ENCODE assay signal across 26 cellular contexts in the genomic region with DNA sequence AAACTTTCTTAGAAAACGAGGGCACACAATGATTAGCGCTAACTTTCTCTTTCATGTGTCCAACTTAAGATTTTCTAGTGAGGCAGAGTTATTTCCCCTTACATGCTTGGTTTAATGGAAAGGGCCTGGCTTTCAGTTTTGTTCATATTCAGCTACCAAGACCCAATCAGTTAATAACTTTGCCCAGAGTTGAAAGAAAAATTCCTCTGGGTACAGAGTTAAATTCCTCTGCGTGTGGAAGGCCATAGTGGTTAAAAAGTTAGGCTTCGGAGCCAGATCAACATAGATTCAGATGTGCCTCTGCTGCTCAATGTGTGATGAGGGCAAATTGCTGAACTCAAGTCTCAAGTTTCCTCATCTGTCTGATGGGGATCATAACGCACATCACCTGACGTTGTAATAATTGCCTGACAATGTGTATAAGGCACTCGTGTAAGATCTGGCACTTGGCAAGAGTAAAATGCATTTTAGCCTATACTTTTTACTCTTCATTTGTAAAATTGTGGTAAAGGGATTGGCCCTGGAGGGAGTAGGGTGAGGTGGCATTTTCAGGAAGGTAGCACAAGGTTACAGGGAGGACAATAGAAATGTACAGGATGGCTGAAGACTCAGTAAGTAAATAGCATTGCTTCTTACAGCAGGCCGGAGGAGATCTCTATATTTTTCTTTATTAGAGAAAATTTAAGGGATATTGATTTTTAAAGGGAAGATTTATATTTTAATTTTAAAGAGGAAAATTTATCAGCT.
A peak's percentile ranks its signal among the peaks of the same experiment; 100 is the strongest.
DNase-seq lines count a peak whose midpoint lies in the region; TF ChIP-seq lines count a peak whose summit lies in the region.
"Had no signal": no experiment of that assay in that cellular context is flagged by ENCODE, and none has a peak within 500 bp of the region (broad histone marks: within the 10 kb centered on the region; RNA-seq: fewer than 3 reads in every experiment).

No MANE protein-coding gene starts in this region.

- peaks cover 67% of the 10 kb centered on the region for H3K4me1 ChIP-seq in ACC112 (ENCODE audit: control insufficient read depth, insufficient read depth, low read length, unreplicated experiment)
- H3K4me1 ChIP-seq in osteoblast (ENCODE audit: insufficient read depth, low read length) = peaks cover 73% of the 10 kb centered on the region
- H3K4me1 ChIP-seq in Peyer's patch = no peaks in the 10 kb centered on the region

- peak overlapping the region; percentile 60 for H3K4me3 ChIP-seq in ACC112 (ENCODE audit: low read depth, low read length)
- no peak overlapping the region for H3K4me3 ChIP-seq in astrocyte of the spinal cord (ENCODE audit: low read depth, low read length)
- no peak overlapping the region for H3K4me3 ChIP-seq in osteoblast (ENCODE audit: insufficient read depth, low read length)
- no peak overlapping the region for H3K4me3 ChIP-seq in Peyer's patch
- H3K4me3 ChIP-seq: BLaER1, heart right ventricle, neural progenitor cell, right atrium auricular region had no signal

- peaks cover 4% of the 10 kb centered on the region for H4K20me1 ChIP-seq in osteoblast (ENCODE audit: insufficient read depth, low read length)
- H4K20me1 ChIP-seq: BLaER1 had no signal

- H3K36me3 ChIP-seq in ACC112 (ENCODE audit: insufficient read depth, low read length) (no peaks in the 10 kb centered on the region), osteoblast (ENCODE audit: insufficient read depth, low read length) (no peaks in the 10 kb centered on the region), Peyer's patch (no peaks in the 10 kb centered on the region)
- H3K36me3 ChIP-seq: BLaER1, heart right ventricle, neural progenitor cell, right atrium auricular region had no signal

- TF ChIP-seq CTCF in astrocyte of the spinal cord (IDR thresholded peaks at IDR 0.05; ENCODE audit: low read depth, low read length) (no peak), osteoblast (IDR thresholded peaks at IDR 0.05; ENCODE audit: extremely low read depth, low read depth, low read length) (no peak), HFFc6 (IDR thresholded peaks at IDR 0.05) (no peak), Peyer's patch (IDR thresholded peaks at IDR 0.05) (no peak)

- H3K27ac ChIP-seq in ACC112 (ENCODE audit: low read depth, low read length) = peak overlapping the region; percentile 68
- H3K27ac ChIP-seq in osteoblast (ENCODE audit: low read depth, low read length) = peak overlapping the region; percentile 80
- no peak overlapping the region for H3K27ac ChIP-seq in Peyer's patch
- H3K27ac ChIP-seq: BLaER1, foreskin keratinocyte, heart right ventricle, KMS-11, neural progenitor cell, right atrium auricular region had no signal

- H3K79me2 ChIP-seq in ACC112 (ENCODE audit: control insufficient read depth, insufficient read depth, low read length, unreplicated experiment) (peaks cover 11% of the 10 kb centered on the region), osteoblast (ENCODE audit: insufficient read depth, low read length) (peaks cover 55% of the 10 kb centered on the region)

- H2AFZ ChIP-seq in ACC112 (ENCODE audit: low read length, unreplicated experiment) (peak overlapping the region; percentile 63), osteoblast (ENCODE audit: low read length) (no peak overlapping the region)
- H2AFZ ChIP-seq: neural progenitor cell had no signal

- H3K4me1 Mint-ChIP-seq in HFFc6 (ENCODE audit: low read depth) = peaks cover 78% of the 10 kb centered on the region

- H3K9me3 Mint-ChIP-seq in HFFc6 = no peaks in the 10 kb centered on the region
- H3K9me3 Mint-ChIP-seq: activated T-cell treated with anti-CD3 and anti-CD28 coated beads, Interleukin-2, amount 50 U/mL, for 72 hours; effector memory CD8-positive, alpha-beta T cell; neural progenitor cell; stimulated activated naive B cell treated with anti-CD40 and anti-IgM and Interleukin-4, amounts not matched to agents 10 μg/mL and 1 μg/mL and 100 μg/mL, for 72 hours; T-helper 2 cell treated with Interferon-gamma antibody and Interleukin-4, amounts not matched to agents 5 μg/mL and 100 μg/mL, for 36 hours had no signal

- peak overlapping the region; percentile 63 for H3K4me2 ChIP-seq in osteoblast (ENCODE audit: insufficient read depth, low read length)
- H3K4me2 ChIP-seq: BLaER1, KMS-11, neural progenitor cell had no signal

- H3K4me3 Mint-ChIP-seq in HFFc6 = no peak overlapping the region
- H3K4me3 Mint-ChIP-seq: activated T-cell treated with anti-CD3 and anti-CD28 coated beads, Interleukin-2, amount 50 U/mL, for 72 hours; effector memory CD8-positive, alpha-beta T cell; neural progenitor cell; stimulated activated naive B cell treated with anti-CD40 and anti-IgM and Interleukin-4, amounts not matched to agents 10 μg/mL and 1 μg/mL and 100 μg/mL, for 72 hours; T-helper 2 cell treated with Interferon-gamma antibody and Interleukin-4, amounts not matched to agents 5 μg/mL and 100 μg/mL, for 36 hours had no signal

- H3K27me3 ChIP-seq in ACC112 (ENCODE audit: insufficient read depth, low read length) = no peaks in the 10 kb centered on the region
- no peaks in the 10 kb centered on the region for H3K27me3 ChIP-seq in osteoblast (ENCODE audit: insufficient read depth, low read length)
- no peaks in the 10 kb centered on the region for H3K27me3 ChIP-seq in Peyer's patch
- H3K27me3 ChIP-seq: BLaER1, foreskin keratinocyte, heart right ventricle, neural progenitor cell, right atrium auricular region had no signal

- in situ Hi-C loops in astrocyte of the spinal cord (cut with HindIII; ENCODE audit: low sequenced_read_pairs) = no loop called here

- no peaks in the 10 kb centered on the region for H3K36me3 Mint-ChIP-seq in HFFc6 (ENCODE audit: low read depth)
- H3K36me3 Mint-ChIP-seq: neural progenitor cell; stimulated activated naive B cell treated with anti-CD40 and anti-IgM and Interleukin-4, amounts not matched to agents 10 μg/mL and 1 μg/mL and 100 μg/mL, for 72 hours had no signal

- no peak overlapping the region for H3K27ac Mint-ChIP-seq in HFFc6
- H3K27ac Mint-ChIP-seq: activated T-cell treated with anti-CD3 and anti-CD28 coated beads, Interleukin-2, amount 50 U/mL, for 72 hours; effector memory CD8-positive, alpha-beta T cell; neural progenitor cell; stimulated activated naive B cell treated with anti-CD40 and anti-IgM and Interleukin-4, amounts not matched to agents 10 μg/mL and 1 μg/mL and 100 μg/mL, for 72 hours; T-helper 2 cell treated with Interferon-gamma antibody and Interleukin-4, amounts not matched to agents 5 μg/mL and 100 μg/mL, for 36 hours had no signal

- H3K27me3 Mint-ChIP-seq in HFFc6 (ENCODE audit: insufficient read depth) = no peaks in the 10 kb centered on the region

- H3K9me3 ChIP-seq in osteoblast (ENCODE audit: low read depth, low read length) (no peaks in the 10 kb centered on the region), Peyer's patch (no peaks in the 10 kb centered on the region)
- H3K9me3 ChIP-seq: BLaER1, heart right ventricle, right atrium auricular region had no signal

- DNase-seq in HT-29 (ENCODE audit: low spot score) = peak; percentile 65
- peak; percentile 23 for DNase-seq in astrocyte of the spinal cord (ENCODE audit: low read depth, low spot score)
- DNase-seq in osteoblast (ENCODE audit: insufficient read length, low spot score, missing footprints) = peak; percentile 34
- no peak for DNase-seq in HFFc6
- no peak for DNase-seq in Peyer's patch
- no peak for DNase-seq in amygdala (lab: John Stamatoyannopoulos, UW)
- no peak for DNase-seq in NCI-H524 treated with DMSO at 0.1 percent for 48 hours (lab: John Stamatoyannopoulos, UW)
- DNase-seq: activated CD4-positive, alpha-beta T cell treated with anti-CD3 and anti-CD28 coated beads for 4 hours; activated naive CD4-positive, alpha-beta T cell treated with Interleukin-2 at 50 U/mL for 16 hours; activated T-cell treated with anti-CD3 and anti-CD28 coated beads, Interleukin-2, amount 50 U/mL, for 72 hours; cortex of kidney; effector memory CD8-positive, alpha-beta T cell; GDM1; heart right ventricle; left cardiac atrium; NCI-H1436; NCI-H2081 treated with DMSO at 0.1 percent for 48 hours; stimulated activated CD4-positive, alpha-beta T cell treated with anti-CD3 and anti-CD28 coated beads, Interleukin-12 subunit alpha, Interleukin-12 subunit beta, amount 100 ng/mL, for 4 hours; stimulated activated naive B cell treated with anti-CD40 and anti-IgM and Interleukin-4, amounts not matched to agents 10 μg/mL and 1 μg/mL and 100 μg/mL, for 72 hours had no signal

- TF ChIP-seq POLR2A in Peyer's patch (IDR thresholded peaks at IDR 0.05) = no peak

Comparison
In these comparisons a context has a peak if more than half of its experiments do, and no peak if none do; other contexts are left out.
1. H3K27ac ChIP-seq: peak in ACC112 (single experiment) and osteoblast (single experiment); none in Peyer's patch (0 of 4).
2. DNase-seq: peak in HT-29 (single experiment), astrocyte of the spinal cord (single experiment) and osteoblast (single experiment); none in HFFc6 (single experiment), Peyer's patch (0 of 3), amygdala (0 of 56) and NCI-H524 treated with DMSO at 0.1 percent for 48 hours (single experiment).